20 cellular contexts compared by ENCODE assay signal in genomic region chr16:77220427-77220826, GRCh38. TPM values are rescaled to one million over a fixed set of nuclear protein-coding genes. Genes with fewer than 3 reads are reported as not detected.
A peak's percentile ranks its signal among the peaks of the same experiment; 100 is the strongest.
DNase-seq lines count a peak whose midpoint lies in the region; ATAC-seq, FAIRE-seq and TF ChIP-seq lines count a peak whose summit lies in the region.
"Had no signal": no experiment of that assay in that cellular context is flagged by ENCODE, and none has a peak within 500 bp of the region (broad histone marks: within the 10 kb centered on the region; RNA-seq: fewer than 3 reads in every experiment).

No MANE protein-coding gene starts in this region.

- TF ChIP-seq POLR2A in GM12878 (IDR thresholded peaks at IDR 0.05; ENCODE audit: low read depth, low read length): no peak

- H3K4me3 Mint-ChIP-seq in effector memory CD8-positive, alpha-beta T cell: no peak overlapping the region
- H3K4me3 Mint-ChIP-seq in endodermal cell: no peak overlapping the region
- H3K4me3 Mint-ChIP-seq: CD4-positive, CD25-positive, alpha-beta regulatory T cell; neural progenitor cell had no signal

- TF ChIP-seq EP300 in GM12878 (IDR thresholded peaks at IDR 0.05; ENCODE audit: borderline replicate concordance in 1 of 2, control insufficient read depth in 1 of 2, low read depth in 2 of 2, low read length in 2 of 2): no peak

- CTCF ChIA-PET in GM12878 (lab: Yijun Ruan, JAX): interaction anchor here (1.0 to 2.3 kb wide), 2 partner anchors 17 to 363 kb away, joined by 4 to 10 read pairs; no protein-coding TSS in a partner anchor

- H3K9me3 ChIP-seq in GM12878 (replicated peaks; ENCODE audit: control insufficient read depth, insufficient read depth, low read length) (no peaks in the 10 kb centered on the region), endodermal cell (ENCODE audit: control insufficient read depth, low read length) (no peaks in the 10 kb centered on the region)

- H3K9ac ChIP-seq in GM12878 (ENCODE audit: control insufficient read depth, insufficient read depth, low read length): no peak overlapping the region
- no peak overlapping the region for H3K9ac ChIP-seq in endodermal cell (ENCODE audit: extremely low read depth, low read length, poor library complexity, severe bottlenecking)
- H3K9ac ChIP-seq: neural progenitor cell had no signal

- SMC1A ChIA-PET in GM12878 (lab: Charles Lee; ENCODE audit: uncharacterized antibody, unreplicated experiment): interaction anchor here (0.9 kb wide), 1 partner anchor 9 kb away, joined by 4 read pairs; no protein-coding TSS in a partner anchor

- POLR2A ChIA-PET in GM12878 (lab: Charles Lee): interaction anchor here (0.9 to 1.0 kb wide), 2 partner anchors 9 to 18 kb away, joined by 3 read pairs; no protein-coding TSS in a partner anchor

- H3K27me3 Mint-ChIP-seq in effector memory CD8-positive, alpha-beta T cell: peaks cover 13 to 14% of the 10 kb centered on the region in 2 donors
- peaks cover 20% of the 10 kb centered on the region for H3K27me3 Mint-ChIP-seq in endodermal cell (ENCODE audit: insufficient read depth)
- H3K27me3 Mint-ChIP-seq: CD4-positive, CD25-positive, alpha-beta regulatory T cell had no signal

- intact Hi-C loops in GM12878 (cut with micrococcal nuclease; ENCODE audit: unreplicated experiment): no loop called here

- no peaks in the 10 kb centered on the region for H3K27me3 ChIP-seq in GM12878 (replicated peaks in 1 of 2; ENCODE audit: control insufficient read depth in 2 of 2, insufficient read depth in 2 of 2, low read length in 1 of 2)
- peaks cover 30% of the 10 kb centered on the region for H3K27me3 ChIP-seq in endodermal cell (ENCODE audit: control insufficient read depth, insufficient read depth, low read length, poor library complexity, severe bottlenecking)
- H3K27me3 ChIP-seq: neural progenitor cell had no signal

- H3K4me1 Mint-ChIP-seq in effector memory CD8-positive, alpha-beta T cell (ENCODE audit: low read depth in 2 of 2): no peaks in the 10 kb centered on the region
- H3K4me1 Mint-ChIP-seq in endodermal cell: peaks cover 2% of the 10 kb centered on the region

- no peak for FAIRE-seq in GM12878 (lab: Jason Lieb, UNC)
- FAIRE-seq: islet of Langerhans had no signal

- H3K9me3 Mint-ChIP-seq in effector memory CD8-positive, alpha-beta T cell: no peaks in the 10 kb centered on the region
- H3K9me3 Mint-ChIP-seq in endodermal cell: no peaks in the 10 kb centered on the region
- H3K9me3 Mint-ChIP-seq: CD4-positive, CD25-positive, alpha-beta regulatory T cell had no signal

- ATAC-seq in GM18873 (IDR thresholded peaks at IDR 0.05; ENCODE audit: low FRiP score, unreplicated experiment): peak; percentile 76
- ATAC-seq in GM21529 (IDR thresholded peaks at IDR 0.05; ENCODE audit: unreplicated experiment): peak; percentile 80
- ATAC-seq in HG02938 (IDR thresholded peaks at IDR 0.05; ENCODE audit: unreplicated experiment): peak; percentile 81
- ATAC-seq in GM12878: peak; percentile 98
- ATAC-seq in effector memory CD8-positive, alpha-beta T cell (replicated peaks): no peak

- DNase-seq in GM12878 (ENCODE audit: low read depth, low spot score): peak; percentile 25
- DNase-seq in effector memory CD8-positive, alpha-beta T cell: no peak
- no peak for DNase-seq in endodermal cell
- DNase-seq in occipital lobe (lab: John Stamatoyannopoulos, UW): no peak
- DNase-seq in NCI-H2107 treated with DMSO at 0.1 percent for 48 hours (lab: John Stamatoyannopoulos, UW; ENCODE audit: unreplicated experiment): no peak
- DNase-seq: activated effector memory CD4-positive, alpha-beta T cell treated with anti-CD3 and anti-CD28 coated beads, Interleukin-2, amount 50 U/mL, for 16 hours; CD4-positive, CD25-positive, alpha-beta regulatory T cell; DND-41; erythroblast; MM.1S; NCI-H2081 treated with DMSO at 0.1 percent for 48 hours; NCI-H526; retina had no signal

- no peaks in the 10 kb centered on the region for H3K36me3 Mint-ChIP-seq in effector memory CD8-positive, alpha-beta T cell (ENCODE audit: insufficient read depth)
- no peaks in the 10 kb centered on the region for H3K36me3 Mint-ChIP-seq in endodermal cell (ENCODE audit: low read depth)
- H3K36me3 Mint-ChIP-seq: CD4-positive, CD25-positive, alpha-beta regulatory T cell had no signal

- H3K27ac ChIP-seq in GM12878 (ENCODE audit: control insufficient read depth, insufficient read depth) (no peak overlapping the region), endodermal cell (ENCODE audit: low read depth, low read length) (no peak overlapping the region)
- H3K27ac ChIP-seq: coronary artery, neural progenitor cell, VCaP had no signal

- H3K79me2 ChIP-seq in GM12878 (ENCODE audit: control insufficient read depth, insufficient read depth, low read length): no peaks in the 10 kb centered on the region

- 8% methylated on average over 3 of the region's 3 CpGs for WGBS in GM12878 (ENCODE audit: insufficient coverage, insufficient replicate concordance, low lambda C conversion rate, missing lambda C conversion rate)
- 44 to 49% methylated on average over 3 of the region's 3 CpGs for WGBS in endodermal cell (ENCODE audit: insufficient coverage in 1 of 2, insufficient read length in 1 of 2), 2 experiments

- no peak overlapping the region for H3K27ac Mint-ChIP-seq in effector memory CD8-positive, alpha-beta T cell
- H3K27ac Mint-ChIP-seq in endodermal cell: no peak overlapping the region
- H3K27ac Mint-ChIP-seq: CD4-positive, CD25-positive, alpha-beta regulatory T cell; neural progenitor cell had no signal

- no peak overlapping the region for H3K4me3 ChIP-seq in GM12878
- no peak overlapping the region for H3K4me3 ChIP-seq in endodermal cell (ENCODE audit: low read length)
- H3K4me3 ChIP-seq: coronary artery, neural progenitor cell had no signal

- no peak for TF ChIP-seq CTCF in GM12878 (IDR thresholded peaks at IDR 0.05 in 2 of 3, conservative IDR thresholded peaks at IDR 0.05 in 1 of 3; ENCODE audit: control insufficient read depth in 2 of 3, extremely low read depth in 1 of 3, insufficient read depth in 1 of 3, low read depth in 3 of 3, low read length in 3 of 3)
- no peak for TF ChIP-seq CTCF in endodermal cell (conservative IDR thresholded peaks at IDR 0.05)

- no peak for TF ChIP-seq RAD21 in GM12878 (IDR thresholded peaks at IDR 0.05; ENCODE audit: insufficient read depth, low read depth, low read length)

- in situ Hi-C loops in GM12878 (cut with MboI): no loop called here

- no peak overlapping the region for H2AFZ ChIP-seq in GM12878 (ENCODE audit: control insufficient read depth, low read depth, low read length)
- H2AFZ ChIP-seq: neural progenitor cell had no signal

- RAD21 ChIA-PET in GM12878 (lab: Charles Lee; ENCODE audit: unreplicated experiment): interaction anchor here (0.9 to 1.3 kb wide), 2 partner anchors 10 to 14 kb away, joined by 3 to 5 read pairs; no protein-coding TSS in a partner anchor

- no peaks in the 10 kb centered on the region for H3K4me1 ChIP-seq in GM12878 (ENCODE audit: control insufficient read depth, insufficient read depth, low read length)
- no peaks in the 10 kb centered on the region for H3K4me1 ChIP-seq in endodermal cell (ENCODE audit: control insufficient read depth, insufficient read depth, low read length)
- H3K4me1 ChIP-seq: neural progenitor cell had no signal

- no peaks in the 10 kb centered on the region for H3K36me3 ChIP-seq in GM12878 (ENCODE audit: control insufficient read depth in 2 of 2, insufficient read depth in 2 of 2, low read length in 1 of 2)
- no peaks in the 10 kb centered on the region for H3K36me3 ChIP-seq in endodermal cell (ENCODE audit: control insufficient read depth, insufficient read depth, low read length)
- H3K36me3 ChIP-seq: neural progenitor cell had no signal

- no peaks in the 10 kb centered on the region for H4K20me1 ChIP-seq in GM12878 (ENCODE audit: control insufficient read depth, insufficient read depth)

- H3K4me2 ChIP-seq in GM12878 (ENCODE audit: control insufficient read depth, insufficient read depth): no peak overlapping the region
- H3K4me2 ChIP-seq: neural progenitor cell had no signal

- no TSS peak for BruUV-seq in GM12878 (replicated peaks; lab: Mats Ljungman, UMichigan)

RNA-seq across cellular contexts. Expression of gene SYCE1L, which starts 21.2 kb away (rescaled TPM):
- total RNA-seq in GM12878 (2013; cell fraction: nucleolus; rRNA removed): not detected in 2 replicates
- 0.38 and 0.73 TPM in 2 replicates for total RNA-seq in GM12878 (2014; rRNA removed)
- not detected in 2 replicates for total RNA-seq in GM12878 (2014; rRNA removed; fragmentation: Illumina TruSeq; extraction: Trizol)
- total RNA-seq in GM12878 (2021): 3.9 and 4.6 TPM in 2 replicates
- polyA plus RNA-seq in GM12878 (2011; ENCODE audit: low read depth): not detected
- polyA plus RNA-seq in GM12878 (2011; rRNA removed): not detected in 2 replicates
- not detected in 2 replicates for polyA plus RNA-seq in GM12878 (2011; cell fraction: cytosol; rRNA removed)
- polyA plus RNA-seq in GM12878 (2011; cell fraction: nucleus; rRNA removed): 0.63 and 0.92 TPM in 2 replicates
- 0.77 and 5.4 TPM in 2 replicates for polyA plus RNA-seq in GM12878 (2012)
- polyA plus RNA-seq in GM12878 (2014; fragmentation: Illumina TruSeq; extraction: Trizol): not detected in 2 replicates
- not detected for polyA plus RNA-seq in GM12878 (2014; fragmentation: Nextera tagmentation; extraction: Ambion mirVana)
- polyA plus RNA-seq in GM12878 (2014; rRNA removed): 0.35 and 1.5 TPM in 2 replicates
- polyA plus RNA-seq in GM12878 (2016; fragmentation: Nextera tagmentation; extraction: Ambion mirVana): 1 to 10 TPM in 1 of 2 experiments, under 1 TPM in 1; 0.91 to 1.5 TPM
- polyA minus RNA-seq in GM12878 (2011; rRNA and poly(A)+ RNA removed): not detected in 2 replicates
- not detected in 2 replicates for polyA minus RNA-seq in GM12878 (2011; cell fraction: cytosol; rRNA and poly(A)+ RNA removed)
- not detected in 2 replicates for polyA minus RNA-seq in GM12878 (2011; cell fraction: nucleus; rRNA and poly(A)+ RNA removed)
- total RNA-seq in endodermal cell: 10 to 100 TPM; 13.6 to 19.9 TPM
- polyA plus RNA-seq in endodermal cell (2013, experiment 1 of 2): 6.9 TPM
- polyA plus RNA-seq in endodermal cell (2013, experiment 2 of 2): 8.0 TPM
- not detected for total RNA-seq in occipital lobe

RNA-seq across cellular contexts. Expression of gene MON1B, which starts 29.4 kb away (rescaled TPM):
- total RNA-seq in GM12878 (2013; cell fraction: nucleolus; rRNA removed): 19.8 and 20.5 TPM in 2 replicates
- total RNA-seq in GM12878 (2014; rRNA removed) (13.8 and 18.8 TPM in 2 replicates), GM12878 (2014; rRNA removed; fragmentation: Illumina TruSeq; extraction: Trizol) (10.2 and 11.0 TPM in 2 replicates), GM12878 (2021) (56.1 and 64.5 TPM in 2 replicates), endodermal cell (10 to 100 TPM; 43.6 to 45.7 TPM), occipital lobe (8.3 TPM)
- 13.8 TPM for polyA plus RNA-seq in GM12878 (2011; ENCODE audit: low read depth)
- polyA plus RNA-seq in GM12878 (2011; rRNA removed) (10.8 and 15.3 TPM in 2 replicates), GM12878 (2014; fragmentation: Illumina TruSeq; extraction: Trizol) (19.4 and 24.6 TPM in 2 replicates), GM12878 (2014; fragmentation: Nextera tagmentation; extraction: Ambion mirVana) (1 to 10 TPM; 5.7 to 7.6 TPM), GM12878 (2014; rRNA removed) (33.5 and 36.1 TPM in 2 replicates), GM12878 (2016; fragmentation: Nextera tagmentation; extraction: Ambion mirVana) (10 to 100 TPM; 46.3 to 53.2 TPM)
- 31.0 and 33.3 TPM in 2 replicates for polyA plus RNA-seq in GM12878 (2011; cell fraction: cytosol; rRNA removed)
- polyA plus RNA-seq in GM12878 (2011; cell fraction: nucleus; rRNA removed): 44.4 and 62.4 TPM in 2 replicates
- polyA plus RNA-seq in GM12878 (2012): 25.7 and 31.7 TPM in 2 replicates
- polyA minus RNA-seq in GM12878 (2011; rRNA and poly(A)+ RNA removed): 15.3 and 24.3 TPM in 2 replicates
- 11.3 and 12.4 TPM in 2 replicates for polyA minus RNA-seq in GM12878 (2011; cell fraction: cytosol; rRNA and poly(A)+ RNA removed)
- polyA minus RNA-seq in GM12878 (2011; cell fraction: nucleus; rRNA and poly(A)+ RNA removed): 8.8 and 21.0 TPM in 2 replicates
- 26.8 TPM for polyA plus RNA-seq in endodermal cell (2013, experiment 1 of 2)
- polyA plus RNA-seq in endodermal cell (2013, experiment 2 of 2): 24.0 TPM
